ENCODE assay signal across 3 cellular contexts in the genomic region with DNA sequence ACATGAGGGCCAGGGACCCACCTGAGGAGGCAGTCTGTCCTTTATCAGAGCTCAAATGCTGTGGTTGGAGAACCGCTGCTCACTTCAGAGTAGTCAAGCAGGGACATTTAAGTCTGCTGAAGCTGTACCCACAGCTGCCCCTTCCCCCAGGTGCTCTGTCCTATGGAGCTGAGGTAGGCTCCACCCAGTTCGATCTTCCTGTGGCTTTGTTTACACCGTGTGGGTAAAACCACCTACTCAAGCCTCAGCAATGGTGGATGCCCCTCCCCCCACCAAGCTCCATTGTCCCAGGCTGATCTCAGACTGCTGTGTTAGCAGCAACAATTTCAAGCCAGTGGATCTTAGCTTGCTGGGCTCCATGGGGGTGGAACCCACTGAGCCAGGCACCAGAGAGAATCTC.
TF ChIP-seq lines count a peak whose summit lies in the region.

No MANE protein-coding gene starts in this region.

TF ChIP-seq in GM23338, 12 proteins besides CTCF, POLR2A, EP300 and RAD21:
- TF ChIP-seq NANOG (IDR thresholded peaks at IDR 0.05; ENCODE audit: borderline replicate concordance) (no peak), ZNF331 (CRISPR knock-in tag; IDR thresholded peaks at IDR 0.05; ENCODE audit: low read depth) (no peak), ZNF114 (CRISPR knock-in tag; IDR thresholded peaks at IDR 0.05) (no peak)

TF ChIP-seq in H1, 55 proteins besides CTCF, POLR2A, EP300 and RAD21:
- TF ChIP-seq CREB1 (IDR thresholded peaks at IDR 0.05) (no peak), TAF7 (optimal IDR thresholded peaks at IDR 0.05; ENCODE audit: borderline replicate concordance, low read depth, low read length) (no peak)

TF ChIP-seq in GM12891, 5 proteins besides CTCF, POLR2A, EP300 and RAD21:
- TF ChIP-seq POLR2AphosphoS5 (IDR thresholded peaks at IDR 0.05; ENCODE audit: low read depth, low read length) = no peak
- TF ChIP-seq PAX5 (IDR thresholded peaks at IDR 0.05; ENCODE audit: insufficient read depth, low read length, severe bottlenecking) = no peak
- no peak for TF ChIP-seq TAF1 (IDR thresholded peaks at IDR 0.05; ENCODE audit: low read depth, low read length)
- TF ChIP-seq SPI1 (IDR thresholded peaks at IDR 0.05; ENCODE audit: low read depth, low read length) = no peak
- TF ChIP-seq POU2F2 (IDR thresholded peaks at IDR 0.05; ENCODE audit: low read depth, low read length) = no peak
